In the genomic region with DNA sequence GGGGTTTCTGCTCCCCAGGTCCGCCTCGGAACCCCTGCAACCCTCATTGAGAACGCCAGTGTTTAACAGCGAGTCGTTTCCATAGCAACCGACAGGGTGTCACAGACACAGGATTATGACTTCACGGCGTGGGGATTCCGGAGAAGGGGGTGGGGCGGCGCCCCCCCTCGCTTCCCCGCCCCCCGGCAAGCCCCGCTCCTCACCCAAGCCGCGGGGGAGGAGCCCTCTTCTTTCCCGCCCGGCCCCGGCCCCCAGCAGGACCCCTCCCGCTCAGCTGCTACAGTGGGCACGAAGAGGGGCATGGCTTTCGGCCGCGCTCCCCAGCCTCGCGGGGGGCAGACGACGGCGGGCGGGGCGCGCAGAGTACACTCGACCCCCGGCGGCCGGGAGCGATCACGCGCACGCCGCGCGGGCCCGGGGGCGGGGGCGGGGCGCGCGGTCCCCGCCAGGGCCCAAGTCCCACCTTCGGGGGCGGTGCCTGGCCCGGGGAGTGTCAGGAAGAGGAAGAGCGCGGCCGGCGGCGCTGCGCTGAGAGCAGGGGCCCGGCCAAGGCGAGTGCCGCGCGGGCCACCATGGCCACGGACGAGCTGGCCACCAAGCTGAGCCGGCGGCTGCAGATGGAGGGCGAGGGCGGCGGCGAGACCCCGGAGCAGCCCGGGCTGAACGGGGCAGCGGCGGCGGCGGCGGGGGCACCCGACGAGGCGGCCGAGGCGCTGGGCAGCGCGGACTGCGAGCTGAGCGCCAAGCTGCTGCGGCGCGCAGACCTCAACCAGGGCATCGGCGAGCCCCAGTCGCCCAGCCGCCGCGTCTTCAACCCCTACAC, we compare ENCODE assay signal across 8 cellular contexts. TPM values are rescaled to one million over a fixed set of nuclear protein-coding genes. Genes with fewer than 3 reads are reported as not detected.
A peak's percentile ranks its signal among the peaks of the same experiment; 100 is the strongest.
DNase-seq lines count a peak whose midpoint lies in the region; ATAC-seq and TF ChIP-seq lines count a peak whose summit lies in the region.

A gene with protein sequence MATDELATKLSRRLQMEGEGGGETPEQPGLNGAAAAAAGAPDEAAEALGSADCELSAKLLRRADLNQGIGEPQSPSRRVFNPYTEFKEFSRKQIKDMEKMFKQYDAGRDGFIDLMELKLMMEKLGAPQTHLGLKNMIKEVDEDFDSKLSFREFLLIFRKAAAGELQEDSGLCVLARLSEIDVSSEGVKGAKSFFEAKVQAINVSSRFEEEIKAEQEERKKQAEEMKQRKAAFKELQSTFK (plus strand): TSS at position 489 of the 823 bp plus-strand sequence. CDS start 84 bp downstream, at position 573.

- H3K9me3 ChIP-seq in gastroesophageal sphincter: no peaks in the 10 kb centered on the region

- H3K4me1 ChIP-seq in gastroesophageal sphincter: peaks cover 0 to 77% (median 41%) of the 10 kb centered on the region in 3 donors

- peak; percentile 75 for DNase-seq in DMS79 treated with DMSO at 0.1 percent for 48 hours (lab: John Stamatoyannopoulos, UW)
- DNase-seq in LoVo (ENCODE audit: low spot score): peak; percentile 83
- peak; percentile 71 for DNase-seq in SK-N-DZ (ENCODE audit: low spot score)
- DNase-seq in activated naive CD4-positive, alpha-beta T cell treated with Interleukin-2 at 50 U/mL for 16 hours: peak; percentile 89
- peak; percentile 48 for DNase-seq in occipital lobe (lab: John Stamatoyannopoulos, UW)
- peak; percentile 51 for DNase-seq in superior temporal gyrus (ENCODE audit: extremely low spot score)

- H3K4me3 ChIP-seq in gastroesophageal sphincter: peak within 1 kb of the TSS; percentile 68 to 97

- peaks cover 0 to 5% of the 10 kb centered on the region in 2 donors for H3K36me3 ChIP-seq in gastroesophageal sphincter

- no peak for TF ChIP-seq EP300 in gastroesophageal sphincter (IDR thresholded peaks at IDR 0.05)

- H3K27ac ChIP-seq in gastroesophageal sphincter: peak within 1 kb of the TSS in 3 of 4 donors; percentile 81 to 89 (median 82)

- peak; percentile 76 to 89 for TF ChIP-seq POLR2A in gastroesophageal sphincter (IDR thresholded peaks at IDR 0.05)

- no CpG with 5 or more reads among the region's 99 CpGs for WGBS in gastroesophageal sphincter (ENCODE audit: low coverage in 1 of 2), 2 donors

- ATAC-seq in GM21825 (IDR thresholded peaks at IDR 0.05; ENCODE audit: unreplicated experiment) (peak; percentile 56), gastroesophageal sphincter (peak; percentile 89)

- no peaks in the 10 kb centered on the region for H3K27me3 ChIP-seq in gastroesophageal sphincter

- TF ChIP-seq CTCF in gastroesophageal sphincter (IDR thresholded peaks at IDR 0.05): peak in 1 of 4 experiments; percentile 5

RNA-seq across cellular contexts. Expression of the gene that starts here (rescaled TPM):
- polyA plus RNA-seq in SK-N-DZ (2014; cell fraction: cytosol; rRNA removed): 13.7 and 15.2 TPM in 2 replicates
- 13.3 and 14.1 TPM in 2 replicates for polyA plus RNA-seq in SK-N-DZ (2014; cell fraction: nucleus; rRNA removed)
- total RNA-seq in gastroesophageal sphincter (10 to 100 TPM; 26.3 to 60.7 (median 53.7) TPM), occipital lobe (8.3 TPM)

Comparison
In these comparisons a context has a peak if more than half of its experiments do, and no peak if none do; other contexts are left out.
1. Peak in every context shown above with its lines: DNase-seq, ATAC-seq, H3K4me3 ChIP-seq and H3K27ac ChIP-seq.